ENCODE assay signal across 4 cellular contexts in genomic region chr15:90228960-90229359, GRCh38.
DNase-seq lines count a peak whose midpoint lies in the region.
"Had no signal": no experiment of that assay in that cellular context is flagged by ENCODE, and none has a peak within 500 bp of the region (broad histone marks: within the 10 kb centered on the region; RNA-seq: fewer than 3 reads in every experiment).

No MANE protein-coding gene starts in this region.

- H3K4me1 ChIP-seq in muscle layer of colon (ENCODE audit: insufficient read depth, low read length), result peaks cover 53% of the 10 kb centered on the region

- H3K36me3 ChIP-seq in muscle layer of colon (ENCODE audit: insufficient read depth, low read length), result peaks cover 58% of the 10 kb centered on the region

- H3K27ac ChIP-seq in muscle layer of colon (ENCODE audit: low read depth, low read length), result peak overlapping the region; percentile 73

- no peak overlapping the region for H3K9ac ChIP-seq in muscle layer of colon (ENCODE audit: low read length)

- no peaks in the 10 kb centered on the region for H3K27me3 ChIP-seq in muscle layer of colon (ENCODE audit: control insufficient read depth in 1 of 2, insufficient read depth in 2 of 2, low read length in 2 of 2)

- H3K9me3 ChIP-seq in muscle layer of colon (ENCODE audit: low read length), result no peaks in the 10 kb centered on the region

- H3K4me3 ChIP-seq in muscle layer of colon (ENCODE audit: low read depth in 1 of 2, low read length in 2 of 2), result no peak overlapping the region

- no peak for DNase-seq in SW480 (ENCODE audit: low spot score)
- DNase-seq: NCI-H1417; stimulated activated CD4-positive, alpha-beta T cell treated with anti-CD3 and anti-CD28 coated beads, Interleukin-1b, Interleukin-23, amount 100 ng/mL, for 48 hours had no signal
